Comparison of ENCODE assay signal across 38 cellular contexts in genomic region chr5:65366655-65367054, GRCh38.
DNase-seq lines count a peak whose midpoint lies in the region; ATAC-seq, FAIRE-seq and TF ChIP-seq lines count a peak whose summit lies in the region.
"Had no signal": no experiment of that assay in that cellular context is flagged by ENCODE, and none has a peak within 500 bp of the region (broad histone marks: within the 10 kb centered on the region; RNA-seq: fewer than 3 reads in every experiment).

No MANE protein-coding gene starts in this region.

- no peak overlapping the region for H3K27ac ChIP-seq in pancreas
- H3K27ac ChIP-seq: GM23248, neural progenitor cell, sigmoid colon, upper lobe of right lung, WERI-Rb-1 had no signal

- no peak for FAIRE-seq in pancreas (lab: Jason Lieb, UNC)
- FAIRE-seq: frontal cortex, G401.6 had no signal

- H3K27me3 Mint-ChIP-seq in nephron (ENCODE audit: low read depth), result no peaks in the 10 kb centered on the region
- H3K27me3 Mint-ChIP-seq: activated CD4-positive, alpha-beta T cell treated with anti-CD3 and anti-CD28 coated beads, Interleukin-2, amount 10 ng/mL, durations not matched to agents 7 days and 5 days; activated naive CD8-positive, alpha-beta T cell; activated T-cell treated with anti-CD3 and anti-CD28 coated beads, Interleukin-2, amount 50 U/mL, for 24 hours; central memory CD8-positive, alpha-beta T cell; progenitor cell of endocrine pancreas had no signal

- H3K36me3 ChIP-seq in pancreas, result no peaks in the 10 kb centered on the region
- H3K36me3 ChIP-seq: neural progenitor cell, sigmoid colon, upper lobe of right lung, WERI-Rb-1 had no signal

- H3K4me1 Mint-ChIP-seq in nephron, result peaks cover 24% of the 10 kb centered on the region
- H3K4me1 Mint-ChIP-seq: activated CD4-positive, alpha-beta T cell treated with anti-CD3 and anti-CD28 coated beads, Interleukin-2, amount 10 ng/mL, durations not matched to agents 7 days and 5 days; central memory CD8-positive, alpha-beta T cell had no signal

- peaks cover 4% of the 10 kb centered on the region for H3K9me3 Mint-ChIP-seq in nephron
- H3K9me3 Mint-ChIP-seq: activated CD4-positive, alpha-beta T cell treated with anti-CD3 and anti-CD28 coated beads, Interleukin-2, amount 10 ng/mL, durations not matched to agents 7 days and 5 days; activated T-cell treated with anti-CD3 and anti-CD28 coated beads, Interleukin-2, amount 50 U/mL, for 24 hours; central memory CD8-positive, alpha-beta T cell had no signal

- 85 to 91% methylated on average over 2 of the region's 2 CpGs for WGBS in pancreas, 2 donors

- H3K36me3 Mint-ChIP-seq in nephron (ENCODE audit: low read depth), result no peaks in the 10 kb centered on the region
- H3K36me3 Mint-ChIP-seq: activated naive CD8-positive, alpha-beta T cell; neural progenitor cell had no signal

- H3K4me3 ChIP-seq in pancreas, result no peak overlapping the region
- H3K4me3 ChIP-seq: GM23248, neural progenitor cell, sigmoid colon, upper lobe of right lung had no signal

- peak overlapping the region; percentile 27 to 67 (median 34) for H3K27ac Mint-ChIP-seq in nephron
- H3K27ac Mint-ChIP-seq: activated CD4-positive, alpha-beta T cell treated with anti-CD3 and anti-CD28 coated beads, Interleukin-2, amount 10 ng/mL, durations not matched to agents 7 days and 5 days; activated naive CD8-positive, alpha-beta T cell; activated T-cell treated with anti-CD3 and anti-CD28 coated beads, Interleukin-2, amount 50 U/mL, for 24 hours; neural progenitor cell; progenitor cell of endocrine pancreas had no signal

- ATAC-seq in Right ventricle myocardium inferior (peak; percentile 72), pancreas (no peak), HG02981 (IDR thresholded peaks at IDR 0.05; ENCODE audit: unreplicated experiment) (no peak)
- ATAC-seq: esophagus mucosa, left lobe of liver, Panc1, upper lobe of right lung had no signal

- H3K4me3 Mint-ChIP-seq in nephron, result no peak overlapping the region
- H3K4me3 Mint-ChIP-seq: activated CD4-positive, alpha-beta T cell treated with anti-CD3 and anti-CD28 coated beads, Interleukin-2, amount 10 ng/mL, durations not matched to agents 7 days and 5 days; activated naive CD8-positive, alpha-beta T cell; activated T-cell treated with anti-CD3 and anti-CD28 coated beads, Interleukin-2, amount 50 U/mL, for 24 hours; central memory CD8-positive, alpha-beta T cell; neural progenitor cell had no signal

- no peak for TF ChIP-seq CTCF in nephron (IDR thresholded peaks at IDR 0.05; ENCODE audit: unreplicated experiment in 3 of 3)
- no peak for TF ChIP-seq CTCF in pancreas (IDR thresholded peaks at IDR 0.05)

- H3K27me3 ChIP-seq in pancreas, result no peaks in the 10 kb centered on the region
- H3K27me3 ChIP-seq: neural progenitor cell, sigmoid colon, upper lobe of right lung had no signal

- H3K9me3 ChIP-seq in pancreas, result no peaks in the 10 kb centered on the region
- H3K9me3 ChIP-seq: Caco-2, sigmoid colon, upper lobe of right lung had no signal

- DNase-seq in Right ventricle myocardium inferior (ENCODE audit: missing footprints), result no peak
- no peak for DNase-seq in cardiac septum (ENCODE audit: low spot score)
- DNase-seq in globus pallidus (ENCODE audit: low spot score), result peak; percentile 5
- no peak for DNase-seq in NCI-H1092 treated with DMSO at 0.1 percent for 48 hours (lab: John Stamatoyannopoulos, UW)
- no peak for DNase-seq in pancreas
- no peak for DNase-seq in NCI-H1048 (lab: John Stamatoyannopoulos, UW)
- DNase-seq: 8988T; activated CD4-positive, alpha-beta T cell treated with anti-CD3 and anti-CD28 coated beads, Interleukin-2, amount 10 ng/mL, durations not matched to agents 7 days and 5 days; activated effector memory CD4-positive, alpha-beta T cell treated with anti-CD3 and anti-CD28 coated beads, Interleukin-2, amount 50 U/mL, for 16 hours; activated T-cell treated with anti-CD3 and anti-CD28 coated beads, Interleukin-2, amount 50 U/mL, for 24 hours; anterior cingulate cortex; C1 segment of cervical spinal cord; Caco-2; dermis blood vessel endothelial cell; GM23248; hippocampal formation; mesendoderm; NCI-H1436 treated with DMSO at 0.1 percent for 48 hours; NCI-H2081 treated with DMSO at 0.1 percent for 48 hours; NCI-H345; NCI-H774; sigmoid colon; stimulated activated CD4-positive, alpha-beta T cell treated with anti-CD3 and anti-CD28 coated beads, Interleukin-4, amount 100 ng/mL, for 24 hours; substantia nigra; T1000; upper lobe of right lung; WERI-Rb-1 had no signal

- no peaks in the 10 kb centered on the region for H3K4me1 ChIP-seq in pancreas
- H3K4me1 ChIP-seq: Caco-2, upper lobe of right lung had no signal

- intact Hi-C loops in Right ventricle myocardium inferior (cut with DNase I) (no loop called here), cardiac septum (cut with DNase I) (no loop called here), pancreas (cut with DNase I) (no loop called here)
